In the genomic region with DNA sequence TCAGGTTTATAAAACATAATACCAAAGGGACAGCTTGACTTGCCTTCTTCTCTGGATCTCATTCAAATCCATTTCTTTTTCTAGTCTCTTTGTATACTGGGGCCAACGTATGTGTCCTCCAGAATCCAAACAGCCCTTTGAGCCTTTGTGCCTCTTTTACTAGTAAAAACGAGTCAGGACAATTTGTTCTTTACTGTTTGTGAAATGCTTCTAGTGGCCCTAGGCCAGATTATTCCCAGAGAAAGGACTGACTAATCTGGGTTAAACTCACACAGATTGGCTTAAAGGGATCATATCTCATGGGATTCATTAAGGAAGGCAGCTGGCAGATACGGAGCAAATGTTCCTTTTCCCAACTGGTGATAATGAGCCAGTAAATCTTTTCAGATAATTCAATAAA, we compare ENCODE assay signal across 17 cellular contexts. TPM values are rescaled to one million over a fixed set of nuclear protein-coding genes. Genes with fewer than 3 reads are reported as not detected.
DNase-seq lines count a peak whose midpoint lies in the region; ATAC-seq and TF ChIP-seq lines count a peak whose summit lies in the region.
"Had no signal": no experiment of that assay in that cellular context is flagged by ENCODE, and none has a peak within 500 bp of the region (broad histone marks: within the 10 kb centered on the region; RNA-seq: fewer than 3 reads in every experiment).

No MANE protein-coding gene starts in this region.

- intact Hi-C loops in psoas muscle (cut with DNase I): no loop called here

- H3K4me3 ChIP-seq in gastroesophageal sphincter (no peak overlapping the region), psoas muscle (no peak overlapping the region)
- H3K4me3 ChIP-seq: upper lobe of right lung had no signal

- TF ChIP-seq EP300 in gastroesophageal sphincter (IDR thresholded peaks at IDR 0.05): no peak

- H3K9me3 ChIP-seq in gastroesophageal sphincter (no peaks in the 10 kb centered on the region), psoas muscle (no peaks in the 10 kb centered on the region)
- H3K9me3 ChIP-seq: upper lobe of right lung had no signal

- TF ChIP-seq POLR2A in gastroesophageal sphincter (IDR thresholded peaks at IDR 0.05): no peak

- H3K36me3 ChIP-seq in gastroesophageal sphincter: no peaks in the 10 kb centered on the region
- H3K36me3 ChIP-seq in psoas muscle (ENCODE audit: insufficient read depth in 1 of 2, low read depth in 1 of 2): no peaks in the 10 kb centered on the region
- H3K36me3 ChIP-seq: upper lobe of right lung had no signal

- peak overlapping the region in 3 of 4 donors; percentile 47 to 71 (median 57) for H3K27ac ChIP-seq in gastroesophageal sphincter
- H3K27ac ChIP-seq in psoas muscle: no peak overlapping the region
- H3K27ac ChIP-seq: KMS-11 had no signal

- WGBS in gastroesophageal sphincter (ENCODE audit: low coverage in 1 of 2), 2 donors: 20 to 50% methylated on average over 2 to 3 of the region's 3 CpGs
- 16 to 25% (median 16%) methylated on average over 3 of the region's 3 CpGs for WGBS in psoas muscle, 3 donors

- DNase-seq in DMS 273 (lab: John Stamatoyannopoulos, UW; ENCODE audit: unreplicated experiment): peak; percentile 64
- DNase-seq in NCI-H524 treated with DMSO at 0.1 percent for 48 hours (lab: John Stamatoyannopoulos, UW): peak; percentile 53
- no peak for DNase-seq in psoas muscle
- DNase-seq in activated CD4-positive, alpha-beta T cell treated with anti-CD3 and anti-CD28 coated beads, Interleukin-2, amount 50 U/mL, for 1 hour: no peak
- DNase-seq in HK-2 (ENCODE audit: unreplicated experiment): no peak
- DNase-seq: activated CD4-positive, alpha-beta T cell treated with anti-CD3 and anti-CD28 coated beads for 4 hours; activated naive CD4-positive, alpha-beta T cell treated with anti-CD3 and anti-CD28 coated beads, Interleukin-2, amount 10 ng/mL, durations not matched to agents 7 days and 5 days; activated T-cell treated with anti-CD3 and anti-CD28 coated beads for 4 hours; CD4-positive, alpha-beta T cell; NCI-H1417 treated with DMSO at 0.1 percent for 48 hours; stimulated activated naive B cell treated with anti-CD40 and anti-IgM and Interleukin-4, amounts not matched to agents 10 μg/mL and 1 μg/mL and 100 μg/mL, for 72 hours; T-helper 9 cell; upper lobe of right lung had no signal

- no peak for TF ChIP-seq CTCF in gastroesophageal sphincter (IDR thresholded peaks at IDR 0.05)
- no peak for TF ChIP-seq CTCF in psoas muscle (IDR thresholded peaks at IDR 0.05)

- H3K27me3 ChIP-seq in gastroesophageal sphincter (no peaks in the 10 kb centered on the region), psoas muscle (ENCODE audit: insufficient read depth in 3 of 3, low read length in 2 of 3) (peaks cover 0 to 2% (median 0%) of the 10 kb centered on the region in 3 donors)
- H3K27me3 ChIP-seq: upper lobe of right lung had no signal

- ATAC-seq in gastroesophageal sphincter: peak; percentile 78
- ATAC-seq in psoas muscle: peak in 3 of 4 donors; percentile 49 to 80 (median 69)
- no peak for ATAC-seq in HG03342 (IDR thresholded peaks at IDR 0.05; ENCODE audit: unreplicated experiment)
- no peak for ATAC-seq in GM19351 (IDR thresholded peaks at IDR 0.05; ENCODE audit: unreplicated experiment)
- ATAC-seq: stimulated activated naive B cell treated with anti-CD40 and anti-IgM and Interleukin-4, amounts not matched to agents 10 μg/mL and 1 μg/mL and 100 μg/mL, for 72 hours; upper lobe of right lung had no signal

- H3K4me1 ChIP-seq in gastroesophageal sphincter (peaks cover 0 to 7% (median 3%) of the 10 kb centered on the region in 3 donors), psoas muscle (no peaks in the 10 kb centered on the region)
- H3K4me1 ChIP-seq: upper lobe of right lung had no signal

RNA-seq across cellular contexts. Expression of gene MANEA, which starts 32.1 kb away (rescaled TPM):
- total RNA-seq in gastroesophageal sphincter: 10 to 100 TPM in 2 of 4 donors, 1 to 10 TPM in 2; 6.8 to 12.3 (median 10.1) TPM
- total RNA-seq in psoas muscle: 1 to 10 TPM; 2.5 to 3.7 (median 2.7) TPM
- polyA plus RNA-seq in psoas muscle: 1 to 10 TPM; 1.0 to 2.7 (median 1.9) TPM

Comparison
In these comparisons a context has a peak if more than half of its experiments do, and no peak if none do; other contexts are left out.
1. DNase-seq: peak in DMS 273 (single experiment) and NCI-H524 treated with DMSO at 0.1 percent for 48 hours (single experiment); none in psoas muscle (0 of 2), activated CD4-positive, alpha-beta T cell treated with anti-CD3 and anti-CD28 coated beads, Interleukin-2, amount 50 U/mL, for 1 hour (single experiment) and HK-2 (single experiment).
2. ATAC-seq: peak in gastroesophageal sphincter (single experiment) and psoas muscle (3 of 4); none in HG03342 (single experiment) and GM19351 (single experiment).